Comparison of ENCODE assay signal across 8 cellular contexts in the genomic region with DNA sequence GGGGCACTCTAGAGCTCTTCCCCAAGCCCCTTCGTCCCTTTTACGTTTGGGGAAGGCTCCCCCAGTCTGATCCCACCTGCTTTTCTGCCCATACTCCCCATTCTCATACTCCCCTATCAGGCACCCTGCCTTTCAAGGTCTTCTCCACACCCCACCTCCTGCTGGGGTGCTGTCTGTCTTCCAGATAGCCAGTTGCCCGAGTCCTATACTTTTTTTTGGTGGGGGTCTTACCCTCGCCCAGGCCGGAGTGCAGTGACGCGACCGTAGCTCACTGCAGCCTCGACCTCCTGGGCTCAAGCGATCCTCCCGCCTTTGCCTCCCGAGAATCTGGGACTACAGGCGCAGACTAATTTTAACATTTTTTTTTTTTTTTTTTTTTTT. TPM values are rescaled to one million over a fixed set of nuclear protein-coding genes. Genes with fewer than 3 reads are reported as not detected.
DNase-seq lines count a peak whose midpoint lies in the region; ATAC-seq and TF ChIP-seq lines count a peak whose summit lies in the region.

No MANE protein-coding gene starts in this region.

- peak overlapping the region; percentile 33; the same call in 1 of the 2 replicates for H3K27ac ChIP-seq in SK-N-MC
- H3K27ac ChIP-seq in foreskin keratinocyte: peak overlapping the region; percentile 76
- H3K27ac ChIP-seq in skin epidermis: peak overlapping the region; percentile 15 to 92 (median 82)

- H3K4me3 ChIP-seq in SK-N-MC (peak overlapping the region; percentile 97), skin epidermis (peak overlapping the region; percentile 59 to 94 (median 80))

- H3K9ac ChIP-seq in SK-N-MC (ENCODE audit: insufficient read length): peak overlapping the region; percentile 84

- DNase-seq in SK-N-MC (ENCODE audit: low read depth, low spot score) (no peak), foreskin keratinocyte (no peak), SKM-1 (lab: John Stamatoyannopoulos, UW; ENCODE audit: unreplicated experiment) (no peak), NCI-H2196 treated with DMSO at 0.1 percent for 48 hours (lab: John Stamatoyannopoulos, UW; ENCODE audit: unreplicated experiment) (no peak)
- no peak for DNase-seq in effector CD4-positive, alpha-beta T cell
- DNase-seq in activated CD8-positive, alpha-beta memory T cell treated with anti-CD3 and anti-CD28 coated beads, Interleukin-2, amount 50 U/mL, for 48 hours: no peak

- H3K9me3 ChIP-seq in SK-N-MC (ENCODE audit: low read depth, low read length): no peaks in the 10 kb centered on the region

- H3K4me1 ChIP-seq in foreskin keratinocyte: no peaks in the 10 kb centered on the region

- ATAC-seq in GM18909 (IDR thresholded peaks at IDR 0.05; ENCODE audit: poor library complexity, unreplicated experiment) (peak; percentile 3), foreskin keratinocyte (no peak)

- H3K27me3 ChIP-seq in foreskin keratinocyte: no peaks in the 10 kb centered on the region

- no peaks in the 10 kb centered on the region; the same call in 1 of the 2 replicates for H3K36me3 ChIP-seq in SK-N-MC (ENCODE audit: insufficient read depth, low read length)

- no peak for TF ChIP-seq CTCF in foreskin keratinocyte (conservative IDR thresholded peaks at IDR 0.05)

RNA-seq across cellular contexts. Expression of a gene that starts 0.8 kb away (rescaled TPM):
- 24.0 and 25.2 TPM in 2 replicates for total RNA-seq in foreskin keratinocyte
- 34.2 and 34.5 TPM in 2 replicates for polyA plus RNA-seq in foreskin keratinocyte

RNA-seq across cellular contexts. Expression of a gene that starts 19.9 kb away (rescaled TPM):
- 15.9 and 20.1 TPM in 2 replicates for total RNA-seq in foreskin keratinocyte
- 15.4 and 20.1 TPM in 2 replicates for polyA plus RNA-seq in foreskin keratinocyte

RNA-seq across cellular contexts. Expression of a gene that starts 30.7 kb away (rescaled TPM):
- not detected in 2 replicates for total RNA-seq in foreskin keratinocyte
- polyA plus RNA-seq in foreskin keratinocyte: not detected in 2 replicates

RNA-seq across cellular contexts. Expression of a gene that starts 56.0 kb away (rescaled TPM):
- total RNA-seq in foreskin keratinocyte: 55.8 and 55.9 TPM in 2 replicates
- polyA plus RNA-seq in foreskin keratinocyte: 93.8 and 94.2 TPM in 2 replicates

RNA-seq across cellular contexts. Expression of a gene that starts 56.1 kb away (rescaled TPM):
- total RNA-seq in foreskin keratinocyte: 4.1 and 4.2 TPM in 2 replicates
- polyA plus RNA-seq in foreskin keratinocyte: 8.3 and 8.5 TPM in 2 replicates
